In genomic region chr11:109926941-109927340, GRCh38 we compare ENCODE assay signal across 24 cellular contexts.
"Had no signal": no experiment of that assay in that cellular context is flagged by ENCODE, and none has a peak within 500 bp of the region (broad histone marks: within the 10 kb centered on the region; RNA-seq: fewer than 3 reads in every experiment).

No MANE protein-coding gene starts in this region.

- H3K4me1 ChIP-seq: Peyer's patch, SJCRH30 had no signal

- H2AFZ ChIP-seq: PC-9 had no signal

- H3K36me3 ChIP-seq: MG63, Peyer's patch, SJCRH30 had no signal

- H3K27ac Mint-ChIP-seq: IgD-negative memory B cell had no signal

- H3K9me3 ChIP-seq: Peyer's patch, SJCRH30 had no signal

- H3K27ac ChIP-seq: HL-60, PC-9, Peyer's patch, SJCRH30 had no signal

- H3K4me3 ChIP-seq: MG63, PC-9, Peyer's patch, SJCRH30 had no signal

- H3K36me3 Mint-ChIP-seq: IgD-negative memory B cell had no signal

- DNase-seq: Karpas-422; KG1; MG63; NCI-H1092; NCI-H1105 treated with DMSO at 0.1 percent for 48 hours; NCI-H1417 treated with DMSO at 0.1 percent for 48 hours; NCI-H146; NCI-H1694 treated with DMSO at 0.1 percent for 48 hours; NCI-H1930; NCI-H2081; NCI-H2107; NCI-H2227 treated with DMSO at 0.1 percent for 48 hours; NCI-H524; NCI-H526 treated with DMSO at 0.1 percent for 48 hours; NCI-H774; NK-92 treated with Interleukin-12 subunit alpha and Interleukin-12 subunit beta, amount 100 ng/mL, for 24 hours; PC-9; Peyer's patch; SHP77 treated with DMSO at 0.1 percent for 48 hours; SJCRH30 had no signal

- ATAC-seq: Right ventricle myocardium inferior, SK-N-SH treated with all-trans-retinoic acid at 6 μM for 48 hours had no signal

- H3K27me3 ChIP-seq: MG63, Peyer's patch, SJCRH30 had no signal

- H3K4me2 ChIP-seq: PC-9 had no signal
